In genomic region chr1:157734328-157734727, GRCh38 we compare ENCODE assay signal across 2 cellular contexts.
TF ChIP-seq lines count a peak whose summit lies in the region.

No MANE protein-coding gene starts in this region.

TF ChIP-seq in GM23338, 12 proteins besides CTCF, POLR2A, EP300 and RAD21 (continued from another document):
- TF ChIP-seq REST (IDR thresholded peaks at IDR 0.05; ENCODE audit: unreplicated experiment) (no peak), JUNB (IDR thresholded peaks at IDR 0.05; ENCODE audit: unreplicated experiment) (no peak), ZNF462 (CRISPR knock-in tag; IDR thresholded peaks at IDR 0.05) (no peak), NANOG (IDR thresholded peaks at IDR 0.05; ENCODE audit: borderline replicate concordance) (no peak), POLR2AphosphoS5 (IDR thresholded peaks at IDR 0.05; ENCODE audit: low read depth) (no peak), EZH2phosphoT487 (IDR thresholded peaks at IDR 0.05; ENCODE audit: unreplicated experiment) (no peak), ETS1 (IDR thresholded peaks at IDR 0.05) (no peak)
TF ChIP-seq in GM23338: peak in this region for 0.

TF ChIP-seq in SK-N-SH treated with all-trans-retinoic acid at 6 μM for 48 hours, 23 proteins besides CTCF, POLR2A, EP300 and RAD21 (continued from another document):
- TF ChIP-seq TSHZ2 (CRISPR knock-in tag; IDR thresholded peaks at IDR 0.05) (no peak), ISL1 (CRISPR knock-in tag; IDR thresholded peaks at IDR 0.05) (no peak), POU6F1 (CRISPR knock-in tag; IDR thresholded peaks at IDR 0.05; ENCODE audit: borderline replicate concordance, low read depth) (no peak), ZNF8 (CRISPR knock-in tag; IDR thresholded peaks at IDR 0.05) (no peak)
